Comparison of ENCODE assay signal across 16 cellular contexts in genomic region chr9:120475341-120475740, GRCh38.
DNase-seq lines count a peak whose midpoint lies in the region; ATAC-seq, FAIRE-seq and TF ChIP-seq lines count a peak whose summit lies in the region.
"Had no signal": no experiment of that assay in that cellular context is flagged by ENCODE, and none has a peak within 500 bp of the region (broad histone marks: within the 10 kb centered on the region; RNA-seq: fewer than 3 reads in every experiment).

No MANE protein-coding gene starts in this region.

- H3K4me3 ChIP-seq in astrocyte (ENCODE audit: insufficient read depth, low read depth, low read length): no peak overlapping the region
- no peak overlapping the region for H3K4me3 ChIP-seq in skin epidermis
- no peak overlapping the region for H3K4me3 ChIP-seq in sigmoid colon

- intact Hi-C loops in Right ventricle myocardium superior (cut with DNase I) (loop anchor here (10.0 kb wide), 1 partner anchor 511 kb away; no protein-coding TSS in a partner anchor), sigmoid colon (cut with DNase I) (no loop called here)

- WGBS in sigmoid colon, 2 donors: 90 to 95% methylated on average over 7 of the region's 7 CpGs

- no peak for TF ChIP-seq POLR2A in sigmoid colon (IDR thresholded peaks at IDR 0.05)

- no peak overlapping the region for H2AFZ ChIP-seq in astrocyte (ENCODE audit: low read depth, low read length)

- H3K9me3 ChIP-seq in astrocyte (ENCODE audit: insufficient read depth, low read depth, low read length) (no peaks in the 10 kb centered on the region), sigmoid colon (no peaks in the 10 kb centered on the region)

- H4K20me1 ChIP-seq in astrocyte (ENCODE audit: insufficient read depth, low read length): no peaks in the 10 kb centered on the region

- peak; percentile 32 for ATAC-seq in Right ventricle myocardium superior (ENCODE audit: poor library complexity)
- ATAC-seq in GM21528 (IDR thresholded peaks at IDR 0.05; ENCODE audit: low FRiP score, unreplicated experiment): no peak
- ATAC-seq: activated T-cell treated with anti-CD3 and anti-CD28 coated beads, Interleukin-2, amount 50 U/mL, for 4 hours; stimulated activated naive B cell treated with anti-CD40 and anti-IgM and Interleukin-4, amounts not matched to agents 10 μg/mL and 1 μg/mL and 100 μg/mL, for 72 hours; T-cell had no signal

- H3K4me2 ChIP-seq in astrocyte (ENCODE audit: low read length): peak overlapping the region; percentile 60

- no peak for TF ChIP-seq EP300 in sigmoid colon (IDR thresholded peaks at IDR 0.05)

- H3K4me1 ChIP-seq in astrocyte (ENCODE audit: insufficient read depth, low read length) (peaks cover 23% of the 10 kb centered on the region), sigmoid colon (peaks cover 0 to 14% (median 12%) of the 10 kb centered on the region in 4 donors)

- no peak overlapping the region for H3K4me3 Mint-ChIP-seq in astrocyte (ENCODE audit: unreplicated experiment)
- H3K4me3 Mint-ChIP-seq: activated T-cell treated with anti-CD3 and anti-CD28 coated beads, Interleukin-2, amount 50 U/mL, for 4 hours; stimulated activated naive B cell treated with anti-CD40 and anti-IgM and Interleukin-4, amounts not matched to agents 10 μg/mL and 1 μg/mL and 100 μg/mL, for 72 hours; T-cell had no signal

- no peak for FAIRE-seq in astrocyte (lab: Jason Lieb, UNC)
- FAIRE-seq: D721Med, endothelial cell of umbilical vein had no signal

- no peaks in the 10 kb centered on the region for H3K79me2 ChIP-seq in astrocyte (ENCODE audit: insufficient read depth, low read length)

- peak overlapping the region; percentile 49 for H3K9ac ChIP-seq in astrocyte (ENCODE audit: low read length)

- peaks cover 7% of the 10 kb centered on the region for H3K36me3 Mint-ChIP-seq in astrocyte (ENCODE audit: low read depth, unreplicated experiment)

- H3K27ac ChIP-seq in astrocyte (ENCODE audit: low read depth, low read length) (peak overlapping the region; percentile 60), skin epidermis (peak overlapping the region in 17 of 21 experiments; percentile 17 to 80 (median 57)), sigmoid colon (no peak overlapping the region)

- no peaks in the 10 kb centered on the region for H3K9me3 Mint-ChIP-seq in astrocyte (ENCODE audit: unreplicated experiment)
- H3K9me3 Mint-ChIP-seq: activated T-cell treated with anti-CD3 and anti-CD28 coated beads, Interleukin-2, amount 50 U/mL, for 4 hours; stimulated activated naive B cell treated with anti-CD40 and anti-IgM and Interleukin-4, amounts not matched to agents 10 μg/mL and 1 μg/mL and 100 μg/mL, for 72 hours; T-cell had no signal

- H3K27me3 ChIP-seq in astrocyte (ENCODE audit: insufficient read depth, low read length): no peaks in the 10 kb centered on the region
- no peaks in the 10 kb centered on the region for H3K27me3 ChIP-seq in sigmoid colon

- no peak for TF ChIP-seq CTCF in astrocyte (IDR thresholded peaks at IDR 0.05; ENCODE audit: insufficient read depth, low read depth, low read length)
- no peak for TF ChIP-seq CTCF in sigmoid colon (IDR thresholded peaks at IDR 0.05)

- H3K4me1 Mint-ChIP-seq in astrocyte (ENCODE audit: low read depth, unreplicated experiment): peaks cover 2% of the 10 kb centered on the region
- H3K4me1 Mint-ChIP-seq: stimulated activated naive B cell treated with anti-CD40 and anti-IgM and Interleukin-4, amounts not matched to agents 10 μg/mL and 1 μg/mL and 100 μg/mL, for 72 hours; T-cell had no signal

- no peaks in the 10 kb centered on the region for H3K27me3 Mint-ChIP-seq in astrocyte (ENCODE audit: low read depth, unreplicated experiment)
- H3K27me3 Mint-ChIP-seq: stimulated activated naive B cell treated with anti-CD40 and anti-IgM and Interleukin-4, amounts not matched to agents 10 μg/mL and 1 μg/mL and 100 μg/mL, for 72 hours; T-cell had no signal

- DNase-seq in EH (ENCODE audit: low read depth) (peak; percentile 56), astrocyte (ENCODE audit: low read depth) (peak; percentile 87), Right ventricle myocardium superior (peak; percentile 45), COLO668 (lab: John Stamatoyannopoulos, UW; ENCODE audit: unreplicated experiment) (no peak), sigmoid colon (no peak)
- DNase-seq: activated T-cell treated with anti-CD3 and anti-CD28 coated beads, Interleukin-2, amount 50 U/mL, for 4 hours; mesendoderm; NCI-H1417; NCI-H510A; stimulated activated CD4-positive, alpha-beta T cell treated with anti-CD3 and anti-CD28 coated beads, Interleukin-4, amount 100 ng/mL, for 24 hours; stimulated activated naive B cell treated with anti-CD40 and anti-IgM and Interleukin-4, amounts not matched to agents 10 μg/mL and 1 μg/mL and 100 μg/mL, for 72 hours; T-cell had no signal

- no peak overlapping the region for H3K27ac Mint-ChIP-seq in astrocyte (ENCODE audit: unreplicated experiment)
- H3K27ac Mint-ChIP-seq: stimulated activated naive B cell treated with anti-CD40 and anti-IgM and Interleukin-4, amounts not matched to agents 10 μg/mL and 1 μg/mL and 100 μg/mL, for 72 hours; T-cell had no signal

- H3K36me3 ChIP-seq in astrocyte (ENCODE audit: insufficient read depth, low read length) (peaks cover 14% of the 10 kb centered on the region), sigmoid colon (peaks cover 6 to 62% (median 24%) of the 10 kb centered on the region in 4 donors)

Comparison
In these comparisons a context has a peak if more than half of its experiments do, and no peak if none do; other contexts are left out.
1. DNase-seq: peak in EH (single experiment), astrocyte (single experiment) and Right ventricle myocardium superior (single experiment); none in COLO668 (single experiment) and sigmoid colon (single experiment).
2. H3K27ac ChIP-seq: peak in astrocyte (single experiment) and skin epidermis (17 of 21); none in sigmoid colon (0 of 4).